Comparison of ENCODE assay signal across 8 cellular contexts in genomic region chr20:61253640-61254511, GRCh38. TPM values are rescaled to one million over a fixed set of nuclear protein-coding genes. Genes with fewer than 3 reads are reported as not detected.
DNase-seq lines count a peak whose midpoint lies in the region; ATAC-seq and TF ChIP-seq lines count a peak whose summit lies in the region.

No MANE protein-coding gene starts in this region.

- peak; percentile 46 for DNase-seq in ELR (ENCODE audit: low read depth)
- no peak for DNase-seq in SK-N-MC (ENCODE audit: low read depth, low spot score)
- DNase-seq in psoas muscle: no peak
- no peak for DNase-seq in stimulated activated CD8-positive, alpha-beta memory T cell treated with anti-CD3 and anti-CD28 coated beads, Interleukin-4, amount 100 ng/mL, for 48 hours
- DNase-seq in colonic mucosa: no peak
- no peak for DNase-seq in SKM-1 (lab: John Stamatoyannopoulos, UW; ENCODE audit: unreplicated experiment)

- TF ChIP-seq CTCF in gastroesophageal sphincter (IDR thresholded peaks at IDR 0.05) (no peak), psoas muscle (IDR thresholded peaks at IDR 0.05) (no peak), colonic mucosa (IDR thresholded peaks at IDR 0.05) (no peak)

- TF ChIP-seq POLR2A in gastroesophageal sphincter (IDR thresholded peaks at IDR 0.05): no peak

- no peak for TF ChIP-seq EP300 in gastroesophageal sphincter (IDR thresholded peaks at IDR 0.05)

- peaks cover 88% of the 10 kb centered on the region for H3K27me3 ChIP-seq in gastroesophageal sphincter
- peaks cover 0 to 30% (median 2%) of the 10 kb centered on the region in 3 donors for H3K27me3 ChIP-seq in psoas muscle (ENCODE audit: insufficient read depth in 3 of 3, low read length in 2 of 3)
- H3K27me3 ChIP-seq in colonic mucosa: peaks cover 40% of the 10 kb centered on the region

- WGBS in gastroesophageal sphincter (ENCODE audit: low coverage in 1 of 2), 2 donors: 10 to 12% methylated on average over 7 to 17 of the region's 62 CpGs
- 14 to 23% (median 23%) methylated on average over 38 to 62 of the region's 62 CpGs for WGBS in psoas muscle, 3 donors

- H3K36me3 ChIP-seq in SK-N-MC (ENCODE audit: insufficient read depth, low read length) (peaks cover 5% of the 10 kb centered on the region; the same call in 1 of the 2 replicates), gastroesophageal sphincter (no peaks in the 10 kb centered on the region), psoas muscle (ENCODE audit: insufficient read depth in 1 of 2, low read depth in 1 of 2) (no peaks in the 10 kb centered on the region), colonic mucosa (no peaks in the 10 kb centered on the region)

- H3K4me1 ChIP-seq in gastroesophageal sphincter (peaks cover 0 to 28% (median 8%) of the 10 kb centered on the region in 3 donors), psoas muscle (no peaks in the 10 kb centered on the region), colonic mucosa (no peaks in the 10 kb centered on the region)

- H3K9ac ChIP-seq in SK-N-MC (ENCODE audit: insufficient read length) (peak overlapping the region; percentile 60), colonic mucosa (ENCODE audit: low read depth in 2 of 2, low read length in 2 of 2) (no peak overlapping the region)

- intact Hi-C loops in psoas muscle (cut with DNase I) (no loop called here), colonic mucosa (cut with DNase I) (no loop called here)

- H3K9me3 ChIP-seq in SK-N-MC (ENCODE audit: low read depth, low read length) (no peaks in the 10 kb centered on the region), gastroesophageal sphincter (peaks cover 0 to 6% (median 0%) of the 10 kb centered on the region in 3 donors), psoas muscle (no peaks in the 10 kb centered on the region), colonic mucosa (no peaks in the 10 kb centered on the region)

- peak overlapping the region; percentile 79 for H3K4me3 ChIP-seq in SK-N-MC
- H3K4me3 ChIP-seq in gastroesophageal sphincter: peak overlapping the region; percentile 18 to 56
- H3K4me3 ChIP-seq in psoas muscle: peak overlapping the region; percentile 64
- H3K4me3 ChIP-seq in colonic mucosa: no peak overlapping the region

- H3K27ac ChIP-seq in SK-N-MC (no peak overlapping the region), gastroesophageal sphincter (no peak overlapping the region), psoas muscle (no peak overlapping the region), colonic mucosa (no peak overlapping the region)

- ATAC-seq in gastroesophageal sphincter: peak; percentile 3
- peak in 3 of 4 donors; percentile 19 to 46 (median 24) for ATAC-seq in psoas muscle
- no peak for ATAC-seq in GM21737 (IDR thresholded peaks at IDR 0.05; ENCODE audit: unreplicated experiment)

RNA-seq across cellular contexts. Expression of gene CDH4, which starts 1.8 kb away (rescaled TPM):
- 1 to 10 TPM in 1 of 4 donors, under 1 TPM in 2, not detected in 1; under 0.01 to 1.5 (median 0.42) TPM for total RNA-seq in gastroesophageal sphincter
- 1 to 10 TPM in 1 of 4 donors, under 1 TPM in 3; 0.32 to 1.0 (median 0.57) TPM for total RNA-seq in psoas muscle
- polyA plus RNA-seq in psoas muscle: under 1 TPM; 0.26 to 0.34 (median 0.27) TPM
- under 1 TPM in 1 of 2 donors, not detected in 1; 0.08 TPM for total RNA-seq in colonic mucosa
